1 cellular context compared by ENCODE assay signal in the genomic region with DNA sequence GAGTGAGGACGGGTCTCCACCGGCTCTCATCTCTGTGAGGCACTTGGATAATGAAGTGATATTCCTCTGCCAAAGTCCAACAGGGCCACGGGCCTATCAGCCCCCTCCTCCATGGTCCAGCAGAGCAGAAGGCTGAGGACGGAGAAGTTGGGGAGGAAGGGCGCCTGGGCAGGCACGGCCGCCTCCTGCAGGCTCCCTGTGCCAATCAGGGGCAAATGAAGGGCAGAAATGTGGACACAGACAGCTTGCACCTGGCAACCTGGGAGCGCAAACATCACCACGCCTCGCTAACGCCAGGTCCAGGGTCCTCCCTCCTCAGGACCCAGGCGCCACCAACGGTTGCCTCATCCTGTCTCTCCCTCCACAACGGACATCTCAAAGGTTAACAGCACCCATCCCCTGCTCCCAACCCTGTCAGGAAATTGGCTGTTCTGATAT.
TF ChIP-seq lines count a peak whose summit lies in the region.

No MANE protein-coding gene starts in this region.

TF ChIP-seq in liver, 16 proteins besides CTCF, POLR2A, EP300 and RAD21 (continued from another document):
- TF ChIP-seq, protein P1, sequence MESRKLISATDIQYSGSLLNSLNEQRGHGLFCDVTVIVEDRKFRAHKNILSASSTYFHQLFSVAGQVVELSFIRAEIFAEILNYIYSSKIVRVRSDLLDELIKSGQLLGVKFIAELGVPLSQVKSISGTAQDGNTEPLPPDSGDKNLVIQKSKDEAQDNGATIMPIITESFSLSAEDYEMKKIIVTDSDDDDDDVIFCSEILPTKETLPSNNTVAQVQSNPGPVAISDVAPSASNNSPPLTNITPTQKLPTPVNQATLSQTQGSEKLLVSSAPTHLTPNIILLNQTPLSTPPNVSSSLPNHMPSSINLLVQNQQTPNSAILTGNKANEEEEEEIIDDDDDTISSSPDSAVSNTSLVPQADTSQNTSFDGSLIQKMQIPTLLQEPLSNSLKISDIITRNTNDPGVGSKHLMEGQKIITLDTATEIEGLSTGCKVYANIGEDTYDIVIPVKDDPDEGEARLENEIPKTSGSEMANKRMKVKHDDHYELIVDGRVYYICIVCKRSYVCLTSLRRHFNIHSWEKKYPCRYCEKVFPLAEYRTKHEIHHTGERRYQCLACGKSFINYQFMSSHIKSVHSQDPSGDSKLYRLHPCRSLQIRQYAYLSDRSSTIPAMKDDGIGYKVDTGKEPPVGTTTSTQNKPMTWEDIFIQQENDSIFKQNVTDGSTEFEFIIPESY (IDR thresholded peaks at IDR 0.05) = peak; percentile 77
- TF ChIP-seq EGR1 (IDR thresholded peaks at IDR 0.05; ENCODE audit: low read depth in 2 of 2) (peak in 1 of 2 donors; percentile 16), GABPA (IDR thresholded peaks at IDR 0.05 in 1 of 2, conservative IDR thresholded peaks at IDR 0.05 in 1 of 2) (peak in 1 of 2 donors; percentile 32), JUND (IDR thresholded peaks at IDR 0.05) (peak; percentile 34 to 79), FOXA1 (IDR thresholded peaks at IDR 0.05) (peak; percentile 77), TAF1 (conservative IDR thresholded peaks at IDR 0.05) (no peak), HNF4A (conservative IDR thresholded peaks at IDR 0.05) (peak; percentile 89 to 95), HNF4G (IDR thresholded peaks at IDR 0.05) (peak; percentile 81)
- TF ChIP-seq, protein P2, sequence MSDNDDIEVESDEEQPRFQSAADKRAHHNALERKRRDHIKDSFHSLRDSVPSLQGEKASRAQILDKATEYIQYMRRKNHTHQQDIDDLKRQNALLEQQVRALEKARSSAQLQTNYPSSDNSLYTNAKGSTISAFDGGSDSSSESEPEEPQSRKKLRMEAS (IDR thresholded peaks at IDR 0.05) = peak; percentile 90
